In genomic region chr12:116820077-116820656, GRCh38 we compare ENCODE assay signal across 9 cellular contexts.
DNase-seq lines count a peak whose midpoint lies in the region; ATAC-seq and TF ChIP-seq lines count a peak whose summit lies in the region.
"Had no signal": no experiment of that assay in that cellular context is flagged by ENCODE, and none has a peak within 500 bp of the region (broad histone marks: within the 10 kb centered on the region; RNA-seq: fewer than 3 reads in every experiment).

No MANE protein-coding gene starts in this region.

- CTCF ChIA-PET in Caco-2 (lab: Charles Lee), result no interaction called here

- no peaks in the 10 kb centered on the region for H3K27me3 Mint-ChIP-seq in Caco-2 (ENCODE audit: insufficient read depth, unreplicated experiment)
- peaks cover 8% of the 10 kb centered on the region for H3K27me3 Mint-ChIP-seq in HFFc6 (ENCODE audit: insufficient read depth)
- no peaks in the 10 kb centered on the region for H3K27me3 Mint-ChIP-seq in activated naive CD8-positive, alpha-beta T cell treated with anti-CD3 and anti-CD28 coated beads, Interleukin-2, amount 50 U/mL, for 24 hours
- no peaks in the 10 kb centered on the region for H3K27me3 Mint-ChIP-seq in nephron (ENCODE audit: low read depth)

- H3K9me3 Mint-ChIP-seq in Caco-2 (ENCODE audit: unreplicated experiment) (no peaks in the 10 kb centered on the region), HFFc6 (no peaks in the 10 kb centered on the region), nephron (no peaks in the 10 kb centered on the region)
- H3K9me3 Mint-ChIP-seq in activated naive CD8-positive, alpha-beta T cell treated with anti-CD3 and anti-CD28 coated beads, Interleukin-2, amount 50 U/mL, for 24 hours, result no peaks in the 10 kb centered on the region

- no peak for DNase-seq in Caco-2
- peak; percentile 12 for DNase-seq in HFFc6
- DNase-seq in activated naive CD8-positive, alpha-beta T cell treated with anti-CD3 and anti-CD28 coated beads, Interleukin-2, amount 50 U/mL, for 24 hours, result no peak
- no peak for DNase-seq in iPS-NIHi7 (ENCODE audit: extremely low spot score)
- DNase-seq in GM03348 (ENCODE audit: low spot score), result no peak
- DNase-seq in NCI-H345 (lab: John Stamatoyannopoulos, UW), result no peak

- ATAC-seq in activated naive CD8-positive, alpha-beta T cell treated with anti-CD3 and anti-CD28 coated beads, Interleukin-2, amount 50 U/mL, for 24 hours, result no peak

- BruUV-seq in Caco-2 (replicated peaks; lab: Mats Ljungman, UMichigan), result no TSS peak

- intact Hi-C loops in Caco-2 (cut with micrococcal nuclease; ENCODE audit: unreplicated experiment), result no loop called here

- no peak for TF ChIP-seq CTCF in Caco-2 (IDR thresholded peaks at IDR 0.05; ENCODE audit: insufficient read depth in 1 of 2, low read depth in 1 of 2, low read length in 1 of 2, severe bottlenecking in 1 of 2, unreplicated experiment in 1 of 2)
- no peak for TF ChIP-seq CTCF in HFFc6 (IDR thresholded peaks at IDR 0.05)
- no peak for TF ChIP-seq CTCF in nephron (IDR thresholded peaks at IDR 0.05; ENCODE audit: unreplicated experiment in 3 of 3)

- POLR2A ChIA-PET in Caco-2 (lab: Charles Lee), result no interaction called here

- H3K27ac Mint-ChIP-seq in Caco-2 (ENCODE audit: unreplicated experiment), result peak overlapping the region; percentile 39
- peak overlapping the region; percentile 57 for H3K27ac Mint-ChIP-seq in HFFc6
- H3K27ac Mint-ChIP-seq in activated naive CD8-positive, alpha-beta T cell treated with anti-CD3 and anti-CD28 coated beads, Interleukin-2, amount 50 U/mL, for 24 hours, result peak overlapping the region; percentile 1
- H3K27ac Mint-ChIP-seq in nephron, result peak overlapping the region; percentile 32 to 66 (median 54)

- H3K36me3 Mint-ChIP-seq in Caco-2 (ENCODE audit: insufficient read depth, unreplicated experiment) (peaks cover 19% of the 10 kb centered on the region), HFFc6 (ENCODE audit: low read depth) (no peaks in the 10 kb centered on the region), nephron (ENCODE audit: low read depth) (peaks cover 4% of the 10 kb centered on the region)
- peaks cover 2% of the 10 kb centered on the region for H3K36me3 Mint-ChIP-seq in activated naive CD8-positive, alpha-beta T cell treated with anti-CD3 and anti-CD28 coated beads, Interleukin-2, amount 50 U/mL, for 24 hours (ENCODE audit: low read depth)

- no peaks in the 10 kb centered on the region for H3K27me3 ChIP-seq in Caco-2 (replicated peaks; ENCODE audit: control insufficient read depth, insufficient read depth, low read length)
- H3K27me3 ChIP-seq: MG63, pancreas had no signal

- no peaks in the 10 kb centered on the region; the same call in 1 of the 2 replicates for H3K4me1 ChIP-seq in Caco-2

- H3K4me3 Mint-ChIP-seq in Caco-2 (ENCODE audit: unreplicated experiment) (peak overlapping the region; percentile 83), HFFc6 (peak overlapping the region; percentile 26; the same call in 1 of the 2 replicates), nephron (peak overlapping the region; percentile 68 to 80 (median 76))
- peak overlapping the region; percentile 32 for H3K4me3 Mint-ChIP-seq in activated naive CD8-positive, alpha-beta T cell treated with anti-CD3 and anti-CD28 coated beads, Interleukin-2, amount 50 U/mL, for 24 hours

- H3K4me1 Mint-ChIP-seq in Caco-2 (ENCODE audit: low read depth, unreplicated experiment), result peaks cover 15% of the 10 kb centered on the region
- peaks cover 13% of the 10 kb centered on the region for H3K4me1 Mint-ChIP-seq in HFFc6 (ENCODE audit: low read depth)
- peaks cover 26% of the 10 kb centered on the region for H3K4me1 Mint-ChIP-seq in activated naive CD8-positive, alpha-beta T cell treated with anti-CD3 and anti-CD28 coated beads, Interleukin-2, amount 50 U/mL, for 24 hours
- H3K4me1 Mint-ChIP-seq in nephron, result peaks cover 13% of the 10 kb centered on the region

- H3K9me3 ChIP-seq in Caco-2, result no peaks in the 10 kb centered on the region
- H3K9me3 ChIP-seq: MG63, pancreas had no signal

- no peak overlapping the region for H3K4me3 ChIP-seq in Caco-2 (ENCODE audit: low read depth, low read length)

- no peaks in the 10 kb centered on the region for H3K36me3 ChIP-seq in Caco-2 (ENCODE audit: control insufficient read depth, insufficient read depth, low read length)
- H3K36me3 ChIP-seq: MG63, pancreas had no signal

Comparison
In these comparisons a context has a peak if more than half of its experiments do, and no peak if none do; other contexts are left out.
1. H3K27ac Mint-ChIP-seq: peak in every context shown above with its lines; median percentile 57 in HFFc6; 54 in nephron; 39 in Caco-2; 1 in activated naive CD8-positive, alpha-beta T cell treated with anti-CD3 and anti-CD28 coated beads, Interleukin-2, amount 50 U/mL, for 24 hours.
2. H3K4me3 Mint-ChIP-seq: peak in every context shown above with its lines; median percentile 83 in Caco-2; 76 in nephron; 32 in activated naive CD8-positive, alpha-beta T cell treated with anti-CD3 and anti-CD28 coated beads, Interleukin-2, amount 50 U/mL, for 24 hours; 26 in HFFc6.